32 cellular contexts compared by ENCODE assay signal in genomic region chrX:108435261-108435660, GRCh38. TPM values are rescaled to one million over a fixed set of nuclear protein-coding genes. Genes with fewer than 3 reads are reported as not detected.
"Had no signal": no experiment of that assay in that cellular context is flagged by ENCODE, and none has a peak within 500 bp of the region (broad histone marks: within the 10 kb centered on the region; RNA-seq: fewer than 3 reads in every experiment).

No MANE protein-coding gene starts in this region.

- H3K9ac ChIP-seq: parathyroid adenoma had no signal

- H2AFZ ChIP-seq: parathyroid adenoma had no signal

- H3K9me3 Mint-ChIP-seq: effector memory CD8-positive, alpha-beta T cell; memory B cell; mesothelial cell of epicardium; natural killer cell treated with Interleukin-12 subunit alpha and Interleukin-12 subunit beta and Interleukin-15 and Interleukin-18, amount 100 ng/mL, for 72 hours; neural crest cell; stimulated activated effector memory CD8-positive, alpha-beta T cell treated with anti-CD3 and anti-CD28 coated beads, Interleukin-12 subunit alpha, Interleukin-12 subunit beta, amount 100 ng/mL, for 72 hours had no signal

- H3K79me2 ChIP-seq: parathyroid adenoma had no signal

- H3K4me1 Mint-ChIP-seq: stimulated activated effector memory CD8-positive, alpha-beta T cell treated with anti-CD3 and anti-CD28 coated beads, Interleukin-12 subunit alpha, Interleukin-12 subunit beta, amount 100 ng/mL, for 72 hours had no signal

- H3K27me3 Mint-ChIP-seq: progenitor cell of endocrine pancreas had no signal

- DNase-seq: cerebellar nuclear complex; cortex of kidney; effector memory CD8-positive, alpha-beta T cell; foreskin keratinocyte; glutamatergic neuron; heart right ventricle; hippocampal formation; kidney glomerular epithelial cell; left colon; left ventricle myocardium inferior; lower lobe of right lung; mucosa of descending colon; naive B cell; stimulated activated CD4-positive, alpha-beta T cell treated with anti-CD3 and anti-CD28 coated beads, Interleukin-2, amount 100 ng/mL, for 24 hours; stimulated activated CD4-positive, alpha-beta T cell treated with anti-CD3 and anti-CD28 coated beads, Interleukin-4, amount 100 ng/mL, for 24 hours; stimulated activated naive CD4-positive, alpha-beta T cell treated with Interleukin-2 at 50 U/mL for 16 hours; stomach; thyroid gland; upper lobe of left lung had no signal

- H3K27me3 ChIP-seq: foreskin keratinocyte, thyroid gland, upper lobe of left lung had no signal

- H3K36me3 ChIP-seq: heart right ventricle, left ventricle myocardium inferior, lower lobe of right lung, stomach, thyroid gland, upper lobe of left lung had no signal

- H3K36me3 Mint-ChIP-seq: memory B cell; mesothelial cell of epicardium; natural killer cell treated with Interleukin-12 subunit alpha and Interleukin-12 subunit beta and Interleukin-15 and Interleukin-18, amount 100 ng/mL, for 72 hours; stimulated activated effector memory CD8-positive, alpha-beta T cell treated with anti-CD3 and anti-CD28 coated beads, Interleukin-12 subunit alpha, Interleukin-12 subunit beta, amount 100 ng/mL, for 72 hours had no signal

- H3K9me3 ChIP-seq: heart right ventricle, left ventricle myocardium inferior, lower lobe of right lung, mucosa of descending colon, stomach, thyroid gland, upper lobe of left lung had no signal

- H3K4me1 ChIP-seq: heart right ventricle, left ventricle myocardium inferior, lower lobe of right lung, parathyroid adenoma, stomach, thyroid gland, upper lobe of left lung had no signal

- H3K4me3 Mint-ChIP-seq: effector memory CD8-positive, alpha-beta T cell; memory B cell; naive B cell; natural killer cell treated with Interleukin-12 subunit alpha and Interleukin-12 subunit beta and Interleukin-15 and Interleukin-18, amount 100 ng/mL, for 72 hours; stimulated activated effector memory CD8-positive, alpha-beta T cell treated with anti-CD3 and anti-CD28 coated beads, Interleukin-12 subunit alpha, Interleukin-12 subunit beta, amount 100 ng/mL, for 72 hours had no signal

- ATAC-seq: effector memory CD8-positive, alpha-beta T cell; esophagus mucosa; foreskin keratinocyte; heart right ventricle; left colon; lower lobe of right lung; mucosa of descending colon; natural killer cell treated with Interleukin-12 subunit alpha and Interleukin-12 subunit beta and Interleukin-15 and Interleukin-18, amount 100 ng/mL, for 72 hours; sciatic nerve; stimulated activated effector memory CD8-positive, alpha-beta T cell treated with anti-CD3 and anti-CD28 coated beads, Interleukin-12 subunit alpha, Interleukin-12 subunit beta, amount 100 ng/mL, for 72 hours had no signal

- FAIRE-seq: islet of Langerhans, urothelium cell line had no signal

- H3K4me3 ChIP-seq: heart right ventricle, left ventricle myocardium inferior, lower lobe of right lung, mucosa of descending colon, thyroid gland, upper lobe of left lung had no signal

- H3K27ac Mint-ChIP-seq: effector memory CD8-positive, alpha-beta T cell; memory B cell; naive B cell; natural killer cell treated with Interleukin-12 subunit alpha and Interleukin-12 subunit beta and Interleukin-15 and Interleukin-18, amount 100 ng/mL, for 72 hours; stimulated activated effector memory CD8-positive, alpha-beta T cell treated with anti-CD3 and anti-CD28 coated beads, Interleukin-12 subunit alpha, Interleukin-12 subunit beta, amount 100 ng/mL, for 72 hours had no signal

- H3K27ac ChIP-seq: epithelial cell of prostate, foreskin keratinocyte, heart right ventricle, left ventricle myocardium inferior, lower lobe of right lung, parathyroid adenoma, stomach, thyroid gland, upper lobe of left lung had no signal

RNA-seq across cellular contexts. Expression of gene COL4A6, which starts 3.0 kb away (rescaled TPM):
- total RNA-seq: natural killer cell treated with Interleukin-12 subunit alpha and Interleukin-12 subunit beta and Interleukin-15 and Interleukin-18, amount 100 ng/mL, for 72 hours; osteoblast had no signal

RNA-seq across cellular contexts. Expression of gene COL4A5, which starts 4.4 kb away (rescaled TPM):
- total RNA-seq: natural killer cell treated with Interleukin-12 subunit alpha and Interleukin-12 subunit beta and Interleukin-15 and Interleukin-18, amount 100 ng/mL, for 72 hours had no signal
